In the genomic region with DNA sequence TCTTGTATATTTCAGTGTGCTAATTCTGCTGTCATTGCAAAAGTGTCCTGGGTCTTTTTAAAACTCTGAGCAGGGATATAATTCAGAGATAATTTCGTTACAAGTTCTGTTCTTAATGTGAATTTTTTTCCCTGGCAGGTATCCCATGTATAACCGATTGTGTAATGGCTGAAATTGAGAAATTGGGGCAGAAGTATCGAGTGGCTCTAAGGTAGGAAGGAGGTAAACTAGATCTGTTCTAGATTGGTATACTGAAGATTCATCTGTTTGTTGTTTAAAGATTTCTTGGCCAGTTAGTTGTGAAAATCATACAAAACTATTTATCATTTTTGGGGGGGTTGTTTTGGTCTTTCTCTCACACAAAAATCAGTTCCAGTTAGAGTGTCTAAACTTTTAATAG, we compare ENCODE assay signal across 2 cellular contexts.
TF ChIP-seq lines count a peak whose summit lies in the region.

No MANE protein-coding gene starts in this region.

TF ChIP-seq in SK-N-SH treated with all-trans-retinoic acid at 6 μM for 48 hours, 23 proteins besides CTCF, POLR2A, EP300 and RAD21 (continued from another document):
- TF ChIP-seq, protein P1, sequence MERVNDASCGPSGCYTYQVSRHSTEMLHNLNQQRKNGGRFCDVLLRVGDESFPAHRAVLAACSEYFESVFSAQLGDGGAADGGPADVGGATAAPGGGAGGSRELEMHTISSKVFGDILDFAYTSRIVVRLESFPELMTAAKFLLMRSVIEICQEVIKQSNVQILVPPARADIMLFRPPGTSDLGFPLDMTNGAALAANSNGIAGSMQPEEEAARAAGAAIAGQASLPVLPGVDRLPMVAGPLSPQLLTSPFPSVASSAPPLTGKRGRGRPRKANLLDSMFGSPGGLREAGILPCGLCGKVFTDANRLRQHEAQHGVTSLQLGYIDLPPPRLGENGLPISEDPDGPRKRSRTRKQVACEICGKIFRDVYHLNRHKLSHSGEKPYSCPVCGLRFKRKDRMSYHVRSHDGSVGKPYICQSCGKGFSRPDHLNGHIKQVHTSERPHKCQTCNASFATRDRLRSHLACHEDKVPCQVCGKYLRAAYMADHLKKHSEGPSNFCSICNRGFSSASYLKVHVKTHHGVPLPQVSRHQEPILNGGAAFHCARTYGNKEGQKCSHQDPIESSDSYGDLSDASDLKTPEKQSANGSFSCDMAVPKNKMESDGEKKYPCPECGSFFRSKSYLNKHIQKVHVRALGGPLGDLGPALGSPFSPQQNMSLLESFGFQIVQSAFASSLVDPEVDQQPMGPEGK (CRISPR knock-in tag; IDR thresholded peaks at IDR 0.05; ENCODE audit: borderline replicate concordance): no peak

TF ChIP-seq in SK-N-SH, 30 proteins besides CTCF, POLR2A, EP300 and RAD21 (continued from another document):
- TF ChIP-seq, protein P2, sequence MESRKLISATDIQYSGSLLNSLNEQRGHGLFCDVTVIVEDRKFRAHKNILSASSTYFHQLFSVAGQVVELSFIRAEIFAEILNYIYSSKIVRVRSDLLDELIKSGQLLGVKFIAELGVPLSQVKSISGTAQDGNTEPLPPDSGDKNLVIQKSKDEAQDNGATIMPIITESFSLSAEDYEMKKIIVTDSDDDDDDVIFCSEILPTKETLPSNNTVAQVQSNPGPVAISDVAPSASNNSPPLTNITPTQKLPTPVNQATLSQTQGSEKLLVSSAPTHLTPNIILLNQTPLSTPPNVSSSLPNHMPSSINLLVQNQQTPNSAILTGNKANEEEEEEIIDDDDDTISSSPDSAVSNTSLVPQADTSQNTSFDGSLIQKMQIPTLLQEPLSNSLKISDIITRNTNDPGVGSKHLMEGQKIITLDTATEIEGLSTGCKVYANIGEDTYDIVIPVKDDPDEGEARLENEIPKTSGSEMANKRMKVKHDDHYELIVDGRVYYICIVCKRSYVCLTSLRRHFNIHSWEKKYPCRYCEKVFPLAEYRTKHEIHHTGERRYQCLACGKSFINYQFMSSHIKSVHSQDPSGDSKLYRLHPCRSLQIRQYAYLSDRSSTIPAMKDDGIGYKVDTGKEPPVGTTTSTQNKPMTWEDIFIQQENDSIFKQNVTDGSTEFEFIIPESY (IDR thresholded peaks at IDR 0.05; ENCODE audit: borderline replicate concordance, low read depth): no peak
- no peak for TF ChIP-seq YY1 (IDR thresholded peaks at IDR 0.05; ENCODE audit: low read depth)
- TF ChIP-seq TEAD4 (IDR thresholded peaks at IDR 0.05; ENCODE audit: borderline replicate concordance, insufficient read depth): no peak
- TF ChIP-seq RXRA (IDR thresholded peaks at IDR 0.05; ENCODE audit: borderline replicate concordance, low read depth): no peak
- no peak for TF ChIP-seq FOXJ3 (CRISPR knock-in tag; IDR thresholded peaks at IDR 0.05)
- no peak for TF ChIP-seq TCF12 (IDR thresholded peaks at IDR 0.05)
- TF ChIP-seq, protein P3, sequence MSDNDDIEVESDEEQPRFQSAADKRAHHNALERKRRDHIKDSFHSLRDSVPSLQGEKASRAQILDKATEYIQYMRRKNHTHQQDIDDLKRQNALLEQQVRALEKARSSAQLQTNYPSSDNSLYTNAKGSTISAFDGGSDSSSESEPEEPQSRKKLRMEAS (IDR thresholded peaks at IDR 0.05; ENCODE audit: low read depth): no peak
- TF ChIP-seq, protein P4, sequence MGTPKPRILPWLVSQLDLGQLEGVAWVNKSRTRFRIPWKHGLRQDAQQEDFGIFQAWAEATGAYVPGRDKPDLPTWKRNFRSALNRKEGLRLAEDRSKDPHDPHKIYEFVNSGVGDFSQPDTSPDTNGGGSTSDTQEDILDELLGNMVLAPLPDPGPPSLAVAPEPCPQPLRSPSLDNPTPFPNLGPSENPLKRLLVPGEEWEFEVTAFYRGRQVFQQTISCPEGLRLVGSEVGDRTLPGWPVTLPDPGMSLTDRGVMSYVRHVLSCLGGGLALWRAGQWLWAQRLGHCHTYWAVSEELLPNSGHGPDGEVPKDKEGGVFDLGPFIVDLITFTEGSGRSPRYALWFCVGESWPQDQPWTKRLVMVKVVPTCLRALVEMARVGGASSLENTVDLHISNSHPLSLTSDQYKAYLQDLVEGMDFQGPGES (IDR thresholded peaks at IDR 0.05; ENCODE audit: low read depth, low read length): no peak
- TF ChIP-seq MXI1 (IDR thresholded peaks at IDR 0.05; ENCODE audit: low read depth, low read length): no peak
- TF ChIP-seq ELF1 (IDR thresholded peaks at IDR 0.05): no peak
- no peak for TF ChIP-seq SIN3A (IDR thresholded peaks at IDR 0.05; ENCODE audit: borderline replicate concordance, low read depth, low read length)
- no peak for TF ChIP-seq CHD2 (IDR thresholded peaks at IDR 0.05; ENCODE audit: low read length, partially characterized antibody)
- no peak for TF ChIP-seq RFX5 (IDR thresholded peaks at IDR 0.05; ENCODE audit: low read length)
- TF ChIP-seq, protein P5, sequence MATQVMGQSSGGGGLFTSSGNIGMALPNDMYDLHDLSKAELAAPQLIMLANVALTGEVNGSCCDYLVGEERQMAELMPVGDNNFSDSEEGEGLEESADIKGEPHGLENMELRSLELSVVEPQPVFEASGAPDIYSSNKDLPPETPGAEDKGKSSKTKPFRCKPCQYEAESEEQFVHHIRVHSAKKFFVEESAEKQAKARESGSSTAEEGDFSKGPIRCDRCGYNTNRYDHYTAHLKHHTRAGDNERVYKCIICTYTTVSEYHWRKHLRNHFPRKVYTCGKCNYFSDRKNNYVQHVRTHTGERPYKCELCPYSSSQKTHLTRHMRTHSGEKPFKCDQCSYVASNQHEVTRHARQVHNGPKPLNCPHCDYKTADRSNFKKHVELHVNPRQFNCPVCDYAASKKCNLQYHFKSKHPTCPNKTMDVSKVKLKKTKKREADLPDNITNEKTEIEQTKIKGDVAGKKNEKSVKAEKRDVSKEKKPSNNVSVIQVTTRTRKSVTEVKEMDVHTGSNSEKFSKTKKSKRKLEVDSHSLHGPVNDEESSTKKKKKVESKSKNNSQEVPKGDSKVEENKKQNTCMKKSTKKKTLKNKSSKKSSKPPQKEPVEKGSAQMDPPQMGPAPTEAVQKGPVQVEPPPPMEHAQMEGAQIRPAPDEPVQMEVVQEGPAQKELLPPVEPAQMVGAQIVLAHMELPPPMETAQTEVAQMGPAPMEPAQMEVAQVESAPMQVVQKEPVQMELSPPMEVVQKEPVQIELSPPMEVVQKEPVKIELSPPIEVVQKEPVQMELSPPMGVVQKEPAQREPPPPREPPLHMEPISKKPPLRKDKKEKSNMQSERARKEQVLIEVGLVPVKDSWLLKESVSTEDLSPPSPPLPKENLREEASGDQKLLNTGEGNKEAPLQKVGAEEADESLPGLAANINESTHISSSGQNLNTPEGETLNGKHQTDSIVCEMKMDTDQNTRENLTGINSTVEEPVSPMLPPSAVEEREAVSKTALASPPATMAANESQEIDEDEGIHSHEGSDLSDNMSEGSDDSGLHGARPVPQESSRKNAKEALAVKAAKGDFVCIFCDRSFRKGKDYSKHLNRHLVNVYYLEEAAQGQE (IDR thresholded peaks at IDR 0.05; ENCODE audit: low read depth, low read length): no peak
TF ChIP-seq in SK-N-SH: peak in this region for 0.
